In genomic region chr10:279655-280054, GRCh38 we compare ENCODE assay signal across 1 cellular context.
TF ChIP-seq lines count a peak whose summit lies in the region.

No MANE protein-coding gene starts in this region.

TF ChIP-seq in SK-N-SH treated with all-trans-retinoic acid at 6 μM for 48 hours, 23 proteins besides CTCF, POLR2A, EP300 and RAD21 (continued from another document):
- TF ChIP-seq GLIS3 (CRISPR knock-in tag; IDR thresholded peaks at IDR 0.05): no peak
- no peak for TF ChIP-seq TCF4 (CRISPR knock-in tag; IDR thresholded peaks at IDR 0.05; ENCODE audit: borderline replicate concordance)
- TF ChIP-seq OSR1 (CRISPR knock-in tag; IDR thresholded peaks at IDR 0.05): no peak
